1 cellular context compared by ENCODE assay signal in genomic region chr12:108599948-108600701, GRCh38.
TF ChIP-seq lines count a peak whose summit lies in the region.

No MANE protein-coding gene starts in this region.

TF ChIP-seq in GM12878, 131 proteins besides CTCF, POLR2A, EP300 and RAD21:
- TF ChIP-seq ZNF24 (IDR thresholded peaks at IDR 0.05) (peak; percentile 89), CEBPB (IDR thresholded peaks at IDR 0.05; ENCODE audit: borderline replicate concordance in 1 of 2, low read depth in 2 of 2, low read length in 2 of 2) (no peak)
TF ChIP-seq in GM12878: peak in this region for 1.
